In genomic region chr13:112761701-112762689, GRCh38 we compare ENCODE assay signal across 17 cellular contexts.
A peak's percentile ranks its signal among the peaks of the same experiment; 100 is the strongest.
DNase-seq lines count a peak whose midpoint lies in the region; ATAC-seq and TF ChIP-seq lines count a peak whose summit lies in the region.
"Had no signal": no experiment of that assay in that cellular context is flagged by ENCODE, and none has a peak within 500 bp of the region (broad histone marks: within the 10 kb centered on the region; RNA-seq: fewer than 3 reads in every experiment).

No MANE protein-coding gene starts in this region.

- no peaks in the 10 kb centered on the region for H3K27me3 ChIP-seq in heart left ventricle
- H3K27me3 ChIP-seq: foreskin keratinocyte, Peyer's patch had no signal

- ATAC-seq in heart left ventricle (peak; percentile 32 to 71 (median 62)), omental fat pad (ENCODE audit: low FRiP score) (peak; percentile 77), HG03565 (IDR thresholded peaks at IDR 0.05; ENCODE audit: unreplicated experiment) (no peak), HG02588 (IDR thresholded peaks at IDR 0.05; ENCODE audit: unreplicated experiment) (no peak)
- ATAC-seq: foreskin keratinocyte, natural killer cell had no signal

- TF ChIP-seq CTCF in AG10803 (conservative IDR thresholded peaks at IDR 0.05; ENCODE audit: low read length) (no peak), heart left ventricle (IDR thresholded peaks at IDR 0.05) (no peak), omental fat pad (IDR thresholded peaks at IDR 0.05) (no peak)

- peaks cover 0 to 22% (median 12%) of the 10 kb centered on the region in 12 donors for H3K4me1 ChIP-seq in heart left ventricle
- H3K4me1 ChIP-seq: foreskin keratinocyte, Peyer's patch had no signal

- H3K9me3 ChIP-seq in heart left ventricle = no peaks in the 10 kb centered on the region
- H3K9me3 ChIP-seq: Peyer's patch had no signal

- no peaks in the 10 kb centered on the region for H3K36me3 ChIP-seq in heart left ventricle
- H3K36me3 ChIP-seq: Peyer's patch had no signal

- DNase-seq in AG10803 (ENCODE audit: low read depth) (peak; percentile 56), amniotic epithelial cell (ENCODE audit: low read depth) (peak; percentile 99), heart left ventricle (peak in 2 of 5 donors; percentile 7 to 67), omental fat pad (ENCODE audit: low spot score) (no peak), SW 1271 (lab: John Stamatoyannopoulos, UW) (no peak), occipital lobe (lab: John Stamatoyannopoulos, UW) (no peak)
- DNase-seq: activated CD4-positive, alpha-beta T cell treated with anti-CD3 and anti-CD28 coated beads for 4 hours; activated T-cell treated with anti-CD3 and anti-CD28 coated beads, Interleukin-2, amount 50 U/mL, for 1 hour; dermis blood vessel endothelial cell; foreskin keratinocyte; natural killer cell; NCI-H146; NCI-H524; Peyer's patch had no signal

- H3K27ac ChIP-seq in heart left ventricle = peak overlapping the region in 5 of 12 donors; percentile 1 to 48 (median 39)
- H3K27ac ChIP-seq: foreskin keratinocyte, Peyer's patch, skin epidermis had no signal

- 54 to 65% (median 60%) methylated on average over 20 to 21 of the region's 21 CpGs for WGBS in heart left ventricle, 4 donors

- no peak for TF ChIP-seq POLR2A in heart left ventricle (IDR thresholded peaks at IDR 0.05)

- intact Hi-C loops in heart left ventricle (cut with DNase I) = no loop called here

- H3K4me3 ChIP-seq in AG10803 (ENCODE audit: low read length) = no peak overlapping the region
- no peak overlapping the region for H3K4me3 ChIP-seq in heart left ventricle
- H3K4me3 ChIP-seq: skin epidermis had no signal

Comparison
In these comparisons a context has a peak if more than half of its experiments do, and no peak if none do; other contexts are left out.
1. DNase-seq: peak in AG10803 (single experiment) and amniotic epithelial cell (single experiment); none in omental fat pad (single experiment), SW 1271 (0 of 2) and occipital lobe (single experiment).
2. ATAC-seq: peak in heart left ventricle (4 of 4) and omental fat pad (single experiment); none in HG03565 (single experiment) and HG02588 (single experiment).